In genomic region chr2:98902209-98903063, GRCh38 we compare ENCODE assay signal across 18 cellular contexts. TPM values are rescaled to one million over a fixed set of nuclear protein-coding genes. Genes with fewer than 3 reads are reported as not detected.
DNase-seq lines count a peak whose midpoint lies in the region; ATAC-seq and TF ChIP-seq lines count a peak whose summit lies in the region.
"Had no signal": no experiment of that assay in that cellular context is flagged by ENCODE, and none has a peak within 500 bp of the region (broad histone marks: within the 10 kb centered on the region; RNA-seq: fewer than 3 reads in every experiment).

No MANE protein-coding gene starts in this region.

- intact Hi-C loops in upper lobe of right lung (cut with DNase I): no loop called here

- no peak for ATAC-seq in upper lobe of right lung
- ATAC-seq in HG03095 (IDR thresholded peaks at IDR 0.05; ENCODE audit: unreplicated experiment): no peak

- H3K4me3 ChIP-seq in upper lobe of right lung (no peak overlapping the region), H7 (ENCODE audit: insufficient read depth, low read depth, low read length) (no peak overlapping the region)

- no peak overlapping the region for H3K27ac Mint-ChIP-seq in HFFc6

- peak; percentile 45 for DNase-seq in activated CD8-positive, alpha-beta memory T cell treated with anti-CD3 and anti-CD28 coated beads for 24 hours
- DNase-seq in activated CD8-positive, alpha-beta memory T cell treated with anti-CD3 and anti-CD28 coated beads, Interleukin-2, amount 50 U/mL, for 4 hours: no peak
- DNase-seq in ecto neural progenitor cell (ENCODE audit: low spot score) (peak; percentile 38), mesenteric fat pad (ENCODE audit: low spot score) (peak; percentile 85), upper lobe of right lung (peak; percentile 52), H7 (no peak), HFFc6 (no peak)
- DNase-seq: 8988T, Caco-2, DMS53, KG1, NCI-H1092, NCI-H2107, NCI-H226, NCI-H526 treated with DMSO at 0.1 percent for 48 hours had no signal

- H3K4me1 Mint-ChIP-seq in HFFc6 (ENCODE audit: low read depth): no peaks in the 10 kb centered on the region

- H3K9me3 Mint-ChIP-seq in HFFc6: no peaks in the 10 kb centered on the region

- peaks cover 24% of the 10 kb centered on the region for H3K27me3 Mint-ChIP-seq in HFFc6 (ENCODE audit: insufficient read depth)

- no peak overlapping the region for H3K27ac ChIP-seq in upper lobe of right lung

- no peaks in the 10 kb centered on the region for H3K36me3 Mint-ChIP-seq in HFFc6 (ENCODE audit: low read depth)

- H3K9me3 ChIP-seq in upper lobe of right lung: no peaks in the 10 kb centered on the region
- H3K9me3 ChIP-seq: Caco-2 had no signal

- no peak overlapping the region for H3K4me3 Mint-ChIP-seq in HFFc6

- H3K27me3 ChIP-seq in upper lobe of right lung (no peaks in the 10 kb centered on the region), H7 (ENCODE audit: control insufficient read depth, insufficient read depth, low read length) (no peaks in the 10 kb centered on the region; the same call in 1 of the 2 replicates)

- H3K36me3 ChIP-seq in upper lobe of right lung (no peaks in the 10 kb centered on the region), H7 (replicated peaks; ENCODE audit: control insufficient read depth, insufficient read depth, low read length) (no peaks in the 10 kb centered on the region)

- TF ChIP-seq CTCF in upper lobe of right lung (IDR thresholded peaks at IDR 0.05) (no peak), HFFc6 (IDR thresholded peaks at IDR 0.05) (no peak)

- peaks cover 6% of the 10 kb centered on the region for H3K4me1 ChIP-seq in upper lobe of right lung
- H3K4me1 ChIP-seq: Caco-2 had no signal

RNA-seq across cellular contexts. Expression of gene CRACDL, which starts 33.6 kb away (rescaled TPM):
- 7.9 TPM for total RNA-seq in mesenteric fat pad
- 33.3 TPM for total RNA-seq in upper lobe of right lung
- total RNA-seq in H7 (2014; rRNA removed; shearing (Covaris generic)): 0.04 and 0.24 TPM in 2 replicates
- not detected for total RNA-seq in HFFc6 (2021; fragmentation: NEBNext Ultra II Directional; extraction: Animal tissue kit (Norgen Biotek cat#: 25700))
- total RNA-seq: M059J, RPMI7951 had no signal

Comparison
In these comparisons a context has a peak if more than half of its experiments do, and no peak if none do; other contexts are left out.
1. DNase-seq: peak in activated CD8-positive, alpha-beta memory T cell treated with anti-CD3 and anti-CD28 coated beads for 24 hours (single experiment), ecto neural progenitor cell (single experiment), mesenteric fat pad (single experiment) and upper lobe of right lung (single experiment); none in activated CD8-positive, alpha-beta memory T cell treated with anti-CD3 and anti-CD28 coated beads, Interleukin-2, amount 50 U/mL, for 4 hours (single experiment), H7 (single experiment) and HFFc6 (single experiment).